In the genomic region with DNA sequence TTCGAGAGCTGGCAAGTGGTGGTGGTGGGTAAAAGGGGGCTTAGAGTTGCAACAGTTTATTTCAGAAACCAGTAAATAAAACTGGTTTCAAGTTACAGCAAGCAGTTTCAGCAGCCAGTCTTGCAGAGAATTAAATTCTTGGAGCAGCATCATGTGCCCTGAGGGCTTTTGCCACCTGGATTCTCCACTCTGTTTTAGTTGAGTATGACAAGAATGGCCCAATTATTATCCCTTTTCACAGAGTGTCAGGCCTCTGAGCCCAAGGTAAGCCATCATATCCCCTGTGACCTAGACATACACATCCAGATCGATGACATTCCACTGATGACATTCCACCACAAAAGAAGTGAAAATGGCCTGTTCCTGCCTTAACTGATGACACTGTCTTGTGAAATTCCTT, we compare ENCODE assay signal across 26 cellular contexts.
DNase-seq lines count a peak whose midpoint lies in the region; ATAC-seq, FAIRE-seq and TF ChIP-seq lines count a peak whose summit lies in the region.
"Had no signal": no experiment of that assay in that cellular context is flagged by ENCODE, and none has a peak within 500 bp of the region (broad histone marks: within the 10 kb centered on the region; RNA-seq: fewer than 3 reads in every experiment).

No MANE protein-coding gene starts in this region.

- H3K9ac ChIP-seq in HepG2 (ENCODE audit: insufficient read depth, low read depth, low read length) (no peak overlapping the region), trophoblast cell (ENCODE audit: low read length) (no peak overlapping the region)
- H3K9ac ChIP-seq: GM23248 had no signal

- H3K4ac ChIP-seq in trophoblast cell (ENCODE audit: low read depth, low read length) = no peak overlapping the region

- H3K27me3 ChIP-seq in HepG2 (ENCODE audit: control insufficient read depth in 1 of 2, insufficient read depth in 2 of 2, low read length in 2 of 2) (peaks cover 0 to 7% of the 10 kb centered on the region in 2 experiments; a peak in 1 of 5 replicates), right lobe of liver (no peaks in the 10 kb centered on the region), foreskin keratinocyte (no peaks in the 10 kb centered on the region), trophoblast cell (ENCODE audit: insufficient read depth, low read length) (no peaks in the 10 kb centered on the region)
- H3K27me3 ChIP-seq: BE2C had no signal

- H3K4me1 ChIP-seq in HepG2 (ENCODE audit: insufficient read depth, low read length) (no peaks in the 10 kb centered on the region), right lobe of liver (no peaks in the 10 kb centered on the region), foreskin keratinocyte (no peaks in the 10 kb centered on the region), trophoblast cell (ENCODE audit: control insufficient read depth in 1 of 2, insufficient read depth in 2 of 2, low read length in 2 of 2) (peaks cover 0 to 2% of the 10 kb centered on the region in 2 experiments)
- H3K4me1 ChIP-seq: BE2C, HAP-1 had no signal

- H2AFZ ChIP-seq in HepG2 (ENCODE audit: low read length) = no peak overlapping the region
- no peak overlapping the region for H2AFZ ChIP-seq in trophoblast cell (ENCODE audit: insufficient read depth, low read length, poor library complexity)
- H2AFZ ChIP-seq: GM23248 had no signal

- no peak overlapping the region for H2BK120ac ChIP-seq in trophoblast cell (ENCODE audit: insufficient read depth, low read length, poor library complexity)

- no peaks in the 10 kb centered on the region for H4K20me1 ChIP-seq in HepG2 (ENCODE audit: insufficient read depth, low read length)

- no peak overlapping the region for H3K27ac ChIP-seq in HepG2 (ENCODE audit: extremely low read length, insufficient read depth, low read length)
- no peak overlapping the region for H3K27ac ChIP-seq in right lobe of liver
- H3K27ac ChIP-seq in foreskin keratinocyte = no peak overlapping the region
- H3K27ac ChIP-seq in trophoblast cell (ENCODE audit: low read depth, low read length) = peak overlapping the region; percentile 34
- H3K27ac ChIP-seq: GM23248, HL-60 had no signal

- POLR2A ChIA-PET in HepG2 (lab: Yijun Ruan, JAX) = no interaction called here

- no peak overlapping the region for H4K12ac ChIP-seq in trophoblast cell (ENCODE audit: low read depth, low read length)

- TF ChIP-seq POLR2A in HepG2 (IDR thresholded peaks at IDR 0.05; ENCODE audit: insufficient read depth in 1 of 2, low read depth in 2 of 2, low read length in 2 of 2) (no peak), right lobe of liver (IDR thresholded peaks at IDR 0.05) (no peak)

- H3K79me2 ChIP-seq in HepG2 (ENCODE audit: insufficient read depth, low read length) = no peaks in the 10 kb centered on the region
- no peaks in the 10 kb centered on the region for H3K79me2 ChIP-seq in trophoblast cell (ENCODE audit: control insufficient read depth, insufficient read depth, low read length, poor library complexity)

- no peak overlapping the region for H3K23ac ChIP-seq in trophoblast cell (ENCODE audit: low read length)

- no TSS peak for BruUV-seq in HepG2 (replicated peaks; lab: Mats Ljungman, UMichigan)

- no peak for DNase-seq in HepG2 (ENCODE audit: low spot score)
- DNase-seq in right lobe of liver = no peak
- peak; percentile 3 for DNase-seq in NCI-H69 (lab: John Stamatoyannopoulos, UW)
- DNase-seq in foreskin keratinocyte = peak; percentile 0 to 39
- DNase-seq in trophoblast cell = peak; percentile 91 to 97
- DNase-seq in dermis blood vessel endothelial cell = no peak
- DNase-seq: ACHN; BE2C; C1 segment of cervical spinal cord; CD4-positive, CD25-positive, alpha-beta regulatory T cell; CD8-positive, alpha-beta memory T cell; COR-L47; DMS 273 treated with DMSO at 0.1 percent for 48 hours; DMS53; DND-41; EL; GM23248; KBM-7 had no signal

- TF ChIP-seq EP300 in HepG2 (IDR thresholded peaks at IDR 0.05; ENCODE audit: low read depth in 2 of 2, low read length in 2 of 2) (no peak), HepG2 (CRISPR knock-in tag; IDR thresholded peaks at IDR 0.05; ENCODE audit: borderline replicate concordance) (no peak)

- H3K9me3 ChIP-seq in HepG2 (ENCODE audit: low read length) = no peaks in the 10 kb centered on the region
- no peaks in the 10 kb centered on the region for H3K9me3 ChIP-seq in right lobe of liver
- no peaks in the 10 kb centered on the region for H3K9me3 ChIP-seq in trophoblast cell (ENCODE audit: insufficient read depth, low read depth, low read length)
- H3K9me3 ChIP-seq: BE2C, HAP-1 had no signal

- H3K4me2 ChIP-seq in HepG2 (ENCODE audit: low read depth, low read length) (no peak overlapping the region), trophoblast cell (ENCODE audit: low read length) (no peak overlapping the region)

- H2BK12ac ChIP-seq in trophoblast cell (ENCODE audit: low read length) = no peak overlapping the region

- WGBS in HepG2 (ENCODE audit: low lambda C conversion rate) = 23% methylated on average over 2 of the region's 2 CpGs
- WGBS in right lobe of liver (ENCODE audit: insufficient coverage, low coverage, low lambda C conversion rate, missing lambda C conversion rate) = 58% methylated on average over 2 of the region's 2 CpGs
- no CpG with 5 or more reads among the region's 2 CpGs for WGBS in trophoblast cell (ENCODE audit: extremely low coverage, insufficient coverage, insufficient read length)

- intact Hi-C loops in HepG2 (cut with micrococcal nuclease; ENCODE audit: unreplicated experiment) = no loop called here
- intact Hi-C loops in right lobe of liver (cut with DNase I) = no loop called here

- no peak overlapping the region for H3K18ac ChIP-seq in trophoblast cell (ENCODE audit: low read length)

- FAIRE-seq in HepG2 (lab: Jason Lieb, UNC) = no peak
- FAIRE-seq: A204.1, G401.6, GM12891, GM19239 had no signal

- H3K36me3 ChIP-seq in HepG2 (replicated peaks in 1 of 2; ENCODE audit: control insufficient read depth in 1 of 2, insufficient read depth in 2 of 2, low read length in 2 of 2) = no peaks in the 10 kb centered on the region
- H3K36me3 ChIP-seq in right lobe of liver = no peaks in the 10 kb centered on the region
- H3K36me3 ChIP-seq in trophoblast cell (ENCODE audit: control insufficient read depth in 1 of 2, insufficient read depth in 2 of 2, low read length in 2 of 2) = no peaks in the 10 kb centered on the region
- H3K36me3 ChIP-seq: BE2C, HAP-1 had no signal

- H2AK5ac ChIP-seq in trophoblast cell (ENCODE audit: low read length) = no peak overlapping the region

- H4K91ac ChIP-seq in trophoblast cell (ENCODE audit: low read depth, low read length) = no peak overlapping the region

- no peak for TF ChIP-seq RAD21 in HepG2 (CRISPR knock-in tag; IDR thresholded peaks at IDR 0.05)

- H3K4me3 ChIP-seq in HepG2 (replicated peaks in 1 of 3; ENCODE audit: insufficient read depth in 1 of 3, low read depth in 2 of 3, low read length in 3 of 3) = no peak overlapping the region
- no peak overlapping the region for H3K4me3 ChIP-seq in right lobe of liver
- no peak overlapping the region for H3K4me3 ChIP-seq in trophoblast cell (ENCODE audit: low read depth, low read length)
- H3K4me3 ChIP-seq: GM23248, HAP-1 had no signal

- H4K8ac ChIP-seq in trophoblast cell (ENCODE audit: low read depth, low read length) = no peak overlapping the region

- in situ Hi-C loops in HepG2 (cut with HindIII; ENCODE audit: extremely low pct_ligation_motif_present, low pct_unique_long_range_greater_than_20kb) = no loop called here

- CTCF ChIA-PET in HepG2 (lab: Yijun Ruan, JAX; ENCODE audit: low intra/inter-chr PET ratio, low total read pairs) = no interaction called here

- H2BK5ac ChIP-seq in trophoblast cell (ENCODE audit: low read depth, low read length, poor library complexity) = no peak overlapping the region

- no peak for TF ChIP-seq CTCF in HepG2 (CRISPR knock-in tag; IDR thresholded peaks at IDR 0.05)
- TF ChIP-seq CTCF in right lobe of liver (IDR thresholded peaks at IDR 0.05) = no peak
- TF ChIP-seq CTCF in foreskin keratinocyte (conservative IDR thresholded peaks at IDR 0.05) = no peak

- ATAC-seq in HepG2 = peak; percentile 44; the same call in 1 of the 3 replicates
- ATAC-seq in right lobe of liver = no peak
- ATAC-seq in foreskin keratinocyte = no peak
- no peak for ATAC-seq in HG03460 (IDR thresholded peaks at IDR 0.05; ENCODE audit: unreplicated experiment)
- no peak for ATAC-seq in HG02870 (IDR thresholded peaks at IDR 0.05; ENCODE audit: unreplicated experiment)

- no peak overlapping the region for H3K14ac ChIP-seq in trophoblast cell (ENCODE audit: low read length)

- no peaks in the 10 kb centered on the region for H3K79me1 ChIP-seq in trophoblast cell (ENCODE audit: low read length)

TF ChIP-seq in HepG2, 621 proteins besides CTCF, POLR2A, EP300 and RAD21 (continues in another document):
- TF ChIP-seq, protein P1, sequence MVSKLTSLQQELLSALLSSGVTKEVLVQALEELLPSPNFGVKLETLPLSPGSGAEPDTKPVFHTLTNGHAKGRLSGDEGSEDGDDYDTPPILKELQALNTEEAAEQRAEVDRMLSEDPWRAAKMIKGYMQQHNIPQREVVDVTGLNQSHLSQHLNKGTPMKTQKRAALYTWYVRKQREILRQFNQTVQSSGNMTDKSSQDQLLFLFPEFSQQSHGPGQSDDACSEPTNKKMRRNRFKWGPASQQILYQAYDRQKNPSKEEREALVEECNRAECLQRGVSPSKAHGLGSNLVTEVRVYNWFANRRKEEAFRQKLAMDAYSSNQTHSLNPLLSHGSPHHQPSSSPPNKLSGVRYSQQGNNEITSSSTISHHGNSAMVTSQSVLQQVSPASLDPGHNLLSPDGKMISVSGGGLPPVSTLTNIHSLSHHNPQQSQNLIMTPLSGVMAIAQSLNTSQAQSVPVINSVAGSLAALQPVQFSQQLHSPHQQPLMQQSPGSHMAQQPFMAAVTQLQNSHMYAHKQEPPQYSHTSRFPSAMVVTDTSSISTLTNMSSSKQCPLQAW (CRISPR knock-in tag; IDR thresholded peaks at IDR 0.05) = no peak
- TF ChIP-seq POLR2G (IDR thresholded peaks at IDR 0.05; ENCODE audit: low read depth, low read length) = no peak

Comparison
In these comparisons a context has a peak if more than half of its experiments do, and no peak if none do; other contexts are left out.
1. DNase-seq: peak in NCI-H69 (single experiment), foreskin keratinocyte (2 of 2) and trophoblast cell (2 of 2); none in HepG2 (single experiment), right lobe of liver (0 of 3) and dermis blood vessel endothelial cell (single experiment).